In genomic region chr10:12308976-12309375, GRCh38 we compare ENCODE assay signal across 33 cellular contexts.
"Had no signal": no experiment of that assay in that cellular context is flagged by ENCODE, and none has a peak within 500 bp of the region (broad histone marks: within the 10 kb centered on the region; RNA-seq: fewer than 3 reads in every experiment).

No MANE protein-coding gene starts in this region.

- H3K4me3 ChIP-seq: adrenal gland, body of pancreas, coronary artery, esophagus muscularis mucosa had no signal

- H3K27ac Mint-ChIP-seq: activated B cell treated with CpG ODN at 0.5 μM for 24 hours; activated CD8-positive, alpha-beta T cell treated with anti-CD3 and anti-CD28 coated beads for 36 hours; activated naive CD4-positive, alpha-beta T cell treated with anti-CD3 and anti-CD28 coated beads for 36 hours; activated naive CD4-positive, alpha-beta T cell treated with anti-CD3 and anti-CD28 coated beads, Interleukin-2, amount 50 U/mL, for 24 hours; activated naive CD8-positive, alpha-beta T cell treated with anti-CD3 and anti-CD28 coated beads for 36 hours; activated naive CD8-positive, alpha-beta T cell treated with anti-CD3 and anti-CD28 coated beads, Interleukin-2, amount 50 U/mL, for 24 hours; activated T-helper 1 cell treated with anti-CD3 and anti-CD28 coated beads, Interleukin-12 subunit alpha, Interleukin-12 subunit beta, Interleukin-2, Interleukin-4 antibody, amounts not matched to agents 30 ng/mL and 10 ng/mL and 1 ng/mL, durations not matched to agents 14 hours and 24 hours and 36 hours; activated T-helper 2 cell treated with anti-CD3 and anti-CD28 coated beads, Interferon-gamma antibody, Interleukin-2, Interleukin-4, amounts not matched to agents 10 μg/mL and 5 μg/mL and 100 μg/mL, durations not matched to agents 14 hours and 24 hours and 36 hours; effector memory CD8-positive, alpha-beta T cell; T-helper 17 cell; T-helper 2 cell treated with Interferon-gamma antibody and Interleukin-4, amounts not matched to agents 5 μg/mL and 100 μg/mL, for 36 hours had no signal

- H3K4me1 ChIP-seq: adrenal gland, body of pancreas had no signal

- H3K36me3 Mint-ChIP-seq: activated naive CD4-positive, alpha-beta T cell treated with anti-CD3 and anti-CD28 coated beads, Interleukin-2, amount 50 U/mL, for 24 hours; activated naive CD8-positive, alpha-beta T cell treated with anti-CD3 and anti-CD28 coated beads for 36 hours had no signal

- H3K27me3 ChIP-seq: adrenal gland, body of pancreas, esophagus muscularis mucosa had no signal

- H3K27me3 Mint-ChIP-seq: activated B cell treated with CpG ODN at 0.5 μM for 24 hours; activated CD8-positive, alpha-beta T cell treated with anti-CD3 and anti-CD28 coated beads for 36 hours; activated naive CD4-positive, alpha-beta T cell treated with anti-CD3 and anti-CD28 coated beads, Interleukin-2, amount 50 U/mL, for 24 hours; activated naive CD8-positive, alpha-beta T cell treated with anti-CD3 and anti-CD28 coated beads for 36 hours; activated naive CD8-positive, alpha-beta T cell treated with anti-CD3 and anti-CD28 coated beads, Interleukin-2, amount 50 U/mL, for 24 hours; T-helper 17 cell had no signal

- H3K4me3 Mint-ChIP-seq: activated B cell treated with CpG ODN at 0.5 μM for 24 hours; activated CD8-positive, alpha-beta T cell treated with anti-CD3 and anti-CD28 coated beads for 36 hours; activated naive CD4-positive, alpha-beta T cell treated with anti-CD3 and anti-CD28 coated beads for 36 hours; activated naive CD4-positive, alpha-beta T cell treated with anti-CD3 and anti-CD28 coated beads, Interleukin-2, amount 50 U/mL, for 24 hours; activated naive CD8-positive, alpha-beta T cell treated with anti-CD3 and anti-CD28 coated beads for 36 hours; activated naive CD8-positive, alpha-beta T cell treated with anti-CD3 and anti-CD28 coated beads, Interleukin-2, amount 50 U/mL, for 24 hours; activated T-helper 1 cell treated with anti-CD3 and anti-CD28 coated beads, Interleukin-12 subunit alpha, Interleukin-12 subunit beta, Interleukin-2, Interleukin-4 antibody, amounts not matched to agents 30 ng/mL and 10 ng/mL and 1 ng/mL, durations not matched to agents 14 hours and 24 hours and 36 hours; effector memory CD8-positive, alpha-beta T cell; T-helper 17 cell; T-helper 2 cell treated with Interferon-gamma antibody and Interleukin-4, amounts not matched to agents 5 μg/mL and 100 μg/mL, for 36 hours had no signal

- H3K36me3 ChIP-seq: adrenal gland, esophagus muscularis mucosa, WERI-Rb-1 had no signal

- H3K9me3 ChIP-seq: adrenal gland, body of pancreas, esophagus muscularis mucosa had no signal

- ATAC-seq: activated CD4-positive, CD25-positive, alpha-beta regulatory T cell treated with anti-CD3 and anti-CD28 coated beads, Interleukin-2, amount 50 U/mL, for 24 hours; activated CD8-positive, alpha-beta T cell treated with anti-CD3 and anti-CD28 coated beads for 36 hours; activated naive CD8-positive, alpha-beta T cell treated with anti-CD3 and anti-CD28 coated beads, Interleukin-2, amount 50 U/mL, for 24 hours; body of pancreas; effector memory CD8-positive, alpha-beta T cell; T-helper 17 cell had no signal

- H3K9me3 Mint-ChIP-seq: activated B cell treated with CpG ODN at 0.5 μM for 24 hours; activated CD8-positive, alpha-beta T cell treated with anti-CD3 and anti-CD28 coated beads for 36 hours; activated naive CD4-positive, alpha-beta T cell treated with anti-CD3 and anti-CD28 coated beads, Interleukin-2, amount 50 U/mL, for 24 hours; activated naive CD8-positive, alpha-beta T cell treated with anti-CD3 and anti-CD28 coated beads, Interleukin-2, amount 50 U/mL, for 24 hours; activated T-helper 2 cell treated with anti-CD3 and anti-CD28 coated beads, Interferon-gamma antibody, Interleukin-2, Interleukin-4, amounts not matched to agents 10 μg/mL and 5 μg/mL and 100 μg/mL, durations not matched to agents 14 hours and 24 hours and 36 hours; effector memory CD8-positive, alpha-beta T cell; T-helper 2 cell treated with Interferon-gamma antibody and Interleukin-4, amounts not matched to agents 5 μg/mL and 100 μg/mL, for 36 hours had no signal

- FAIRE-seq: frontal cortex had no signal

- DNase-seq: activated B cell treated with CpG ODN at 0.5 μM for 24 hours; activated CD4-positive, alpha-beta T cell treated with anti-CD3 and anti-CD28 coated beads for 48 hours; activated CD4-positive, alpha-beta T cell treated with anti-CD3 and anti-CD28 coated beads, Interleukin-2, amount 50 U/mL, for 1 hour; activated CD4-positive, alpha-beta T cell treated with anti-CD3 and anti-CD28 coated beads, Interleukin-2, amount 50 U/mL, for 48 hours; activated CD8-positive, alpha-beta memory T cell treated with anti-CD3 and anti-CD28 coated beads for 24 hours; activated CD8-positive, alpha-beta T cell treated with anti-CD3 and anti-CD28 coated beads for 36 hours; activated effector memory CD4-positive, alpha-beta T cell treated with anti-CD3 and anti-CD28 coated beads, Interleukin-2, amount 50 U/mL, for 16 hours; activated naive CD4-positive, alpha-beta T cell treated with anti-CD3 and anti-CD28 coated beads for 36 hours; activated naive CD8-positive, alpha-beta T cell treated with anti-CD3 and anti-CD28 coated beads for 36 hours; activated naive CD8-positive, alpha-beta T cell treated with anti-CD3 and anti-CD28 coated beads, Interleukin-2, amount 50 U/mL, for 24 hours; activated T-cell treated with anti-CD3 and anti-CD28 coated beads, Interleukin-2, amount 50 U/mL, for 1 hour; activated T-cell treated with anti-CD3 and anti-CD28 coated beads, Interleukin-2, amount 50 U/mL, for 48 hours; adrenal gland; amygdala; body of pancreas; central memory CD4-positive, alpha-beta T cell; cerebellar nuclear complex; dermis blood vessel endothelial cell; effector CD4-positive, alpha-beta T cell; effector memory CD8-positive, alpha-beta T cell; head of caudate nucleus; T-helper 1 cell; T-helper 17 cell; T1000; WERI-Rb-1 had no signal

- H3K4me1 Mint-ChIP-seq: activated naive CD4-positive, alpha-beta T cell treated with anti-CD3 and anti-CD28 coated beads, Interleukin-2, amount 50 U/mL, for 24 hours had no signal

- H3K27ac ChIP-seq: adrenal gland, body of pancreas, coronary artery, esophagus muscularis mucosa, WERI-Rb-1 had no signal
